In genomic region chr14:65939184-65939583, GRCh38 we compare ENCODE assay signal across 13 cellular contexts.
"Had no signal": no experiment of that assay in that cellular context is flagged by ENCODE, and none has a peak within 500 bp of the region (broad histone marks: within the 10 kb centered on the region; RNA-seq: fewer than 3 reads in every experiment).

No MANE protein-coding gene starts in this region.

- ATAC-seq: esophagus mucosa; heart left ventricle; naive thymus-derived CD8-positive, alpha-beta T cell; psoas muscle had no signal

- DNase-seq: effector memory CD4-positive, alpha-beta T cell; heart left ventricle; hippocampal formation; mesendoderm; naive thymus-derived CD8-positive, alpha-beta T cell; psoas muscle; small intestine; stimulated activated CD4-positive, alpha-beta T cell treated with anti-CD3 and anti-CD28 coated beads, Interleukin-12 subunit alpha, Interleukin-12 subunit beta, amount 100 ng/mL, for 4 hours; stimulated activated naive CD4-positive, alpha-beta T cell; tibial artery; upper lobe of left lung; uterus had no signal

- H3K27me3 Mint-ChIP-seq: naive thymus-derived CD8-positive, alpha-beta T cell had no signal

- H3K36me3 Mint-ChIP-seq: naive thymus-derived CD8-positive, alpha-beta T cell had no signal
